In the genomic region with DNA sequence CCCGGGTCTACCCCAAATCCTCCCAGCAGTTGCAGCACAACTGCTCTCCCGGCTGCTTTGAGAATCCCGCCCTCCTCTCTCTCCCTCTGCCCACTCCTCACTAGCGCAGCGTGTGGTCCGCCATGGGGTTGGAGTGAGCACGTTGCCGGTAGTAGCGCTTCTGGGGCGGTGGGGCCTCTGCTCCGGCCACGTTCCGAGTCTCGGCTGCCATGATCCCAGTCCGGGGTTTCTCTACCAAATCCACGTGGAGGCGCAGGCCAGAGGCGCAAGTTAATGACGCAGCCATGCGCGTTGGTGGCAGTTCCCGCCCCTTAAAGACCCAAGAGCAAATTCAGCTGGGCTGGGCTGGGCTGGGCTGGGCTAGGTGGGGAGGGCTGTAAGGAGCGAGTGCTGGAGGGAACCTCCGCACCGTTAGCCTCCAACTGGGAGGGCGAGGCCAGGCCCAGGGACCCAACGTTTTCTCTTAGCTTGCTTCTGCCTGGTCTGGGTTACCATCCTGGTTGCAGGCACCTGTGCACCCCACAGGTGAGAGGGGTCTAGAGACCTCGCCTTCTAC, we compare ENCODE assay signal across 1 cellular context.
TF ChIP-seq lines count a peak whose summit lies in the region.

TSS of gene METTL1 (minus strand) at position 233 of the 556 bp plus-strand sequence. CDS start at position 211, 22 bp downstream.

TF ChIP-seq in HepG2, 621 proteins besides CTCF, POLR2A, EP300 and RAD21 (continued from another document and continues in another):
- TF ChIP-seq CC2D1A (CRISPR knock-in tag; IDR thresholded peaks at IDR 0.05) (peak; percentile 97), ZNF333 (CRISPR knock-in tag; IDR thresholded peaks at IDR 0.05; ENCODE audit: borderline replicate concordance) (no peak; the same call in 1 of the 2 replicates), SSRP1 (CRISPR knock-in tag; IDR thresholded peaks at IDR 0.05) (no peak), TEAD3 (CRISPR knock-in tag; optimal IDR thresholded peaks at IDR 0.05; ENCODE audit: borderline replicate concordance) (peak; percentile 64), ZNF30 (CRISPR knock-in tag; IDR thresholded peaks at IDR 0.05) (0 out of 2 replicates have a peak, but pooled peaks have one; percentile 90), ESRRA (CRISPR knock-in tag; IDR thresholded peaks at IDR 0.05; ENCODE audit: low read depth) (peak; percentile 35; the same call in 1 of the 2 replicates), GLI4 (CRISPR knock-in tag; IDR thresholded peaks at IDR 0.05; ENCODE audit: borderline replicate concordance) (no peak; the same call in 1 of the 2 replicates), PHF21A (CRISPR knock-in tag; IDR thresholded peaks at IDR 0.05) (peak; percentile 68), REST (IDR thresholded peaks at IDR 0.05; ENCODE audit: borderline replicate concordance in 1 of 2, low read depth in 1 of 2, low read length in 2 of 2) (peak in 1 of 2 experiments; percentile 76; a peak in 1 of 4 replicates), PHB2 (IDR thresholded peaks at IDR 0.05; ENCODE audit: partially characterized antibody) (no peak), HNRNPUL1 (IDR thresholded peaks at IDR 0.05; ENCODE audit: low read depth, low read length) (no peak), MATR3 (CRISPR knock-in tag; IDR thresholded peaks at IDR 0.05) (no peak), NFIB (CRISPR knock-in tag; IDR thresholded peaks at IDR 0.05; ENCODE audit: borderline replicate concordance) (peak; percentile 74; the same call in 1 of the 2 replicates), ZNF790 (CRISPR knock-in tag; IDR thresholded peaks at IDR 0.05; ENCODE audit: borderline replicate concordance) (peak; percentile 62; the same call in 1 of the 2 replicates), ZC3H4 (CRISPR knock-in tag; IDR thresholded peaks at IDR 0.05; ENCODE audit: borderline replicate concordance) (peak; percentile 23; the same call in 1 of the 2 replicates), FOXK1 (CRISPR knock-in tag; IDR thresholded peaks at IDR 0.05; ENCODE audit: borderline replicate concordance, low read depth) (peak; percentile 92), ZNF547 (CRISPR knock-in tag; IDR thresholded peaks at IDR 0.05) (peak; percentile 55), TBX3 (IDR thresholded peaks at IDR 0.05; ENCODE audit: borderline replicate concordance) (peak; percentile 39; the same call in 1 of the 2 replicates), ZFY (CRISPR knock-in tag; IDR thresholded peaks at IDR 0.05) (peak; percentile 97), ZNF629 (CRISPR knock-in tag; conservative IDR thresholded peaks at IDR 0.05) (no peak), GATA4 (IDR thresholded peaks at IDR 0.05; ENCODE audit: borderline replicate concordance, low read depth) (peak; percentile 47; the same call in 1 of the 2 replicates), ZNF101 (CRISPR knock-in tag; IDR thresholded peaks at IDR 0.05; ENCODE audit: borderline replicate concordance, low read depth) (no peak), ZNF761 (CRISPR knock-in tag; conservative IDR thresholded peaks at IDR 0.05) (peak; percentile 70), SPEN (CRISPR knock-in tag; IDR thresholded peaks at IDR 0.05; ENCODE audit: low read depth) (peak; percentile 89), ZNF121 (CRISPR knock-in tag; IDR thresholded peaks at IDR 0.05) (no peak), ZNF737 (CRISPR knock-in tag; IDR thresholded peaks at IDR 0.05; ENCODE audit: borderline replicate concordance) (no peak), NCOA1 (CRISPR knock-in tag; IDR thresholded peaks at IDR 0.05) (no peak), ZNF710 (CRISPR knock-in tag; IDR thresholded peaks at IDR 0.05; ENCODE audit: borderline replicate concordance) (no peak), DR1 (CRISPR knock-in tag; IDR thresholded peaks at IDR 0.05) (peak; percentile 86), IKZF1 (IDR thresholded peaks at IDR 0.05) (no peak), ZNF335 (CRISPR knock-in tag; IDR thresholded peaks at IDR 0.05) (0 out of 2 replicates have a peak, but pooled peaks have one; percentile 46), SMARCE1 (IDR thresholded peaks at IDR 0.05; ENCODE audit: borderline replicate concordance) (no peak), TP53 (CRISPR knock-in tag; conservative IDR thresholded peaks at IDR 0.05) (0 out of 2 replicates have a peak, but pooled peaks have one; percentile 54), ZNF260 (CRISPR knock-in tag; IDR thresholded peaks at IDR 0.05; ENCODE audit: borderline replicate concordance, low read depth) (no peak), RBFOX2 (IDR thresholded peaks at IDR 0.05; ENCODE audit: low read depth, low read length) (peak; percentile 79), RELA (CRISPR knock-in tag; IDR thresholded peaks at IDR 0.05) (no peak; the same call in 1 of the 2 replicates), ZFP36 (IDR thresholded peaks at IDR 0.05; ENCODE audit: borderline replicate concordance, low read depth, low read length, partially characterized antibody) (no peak), JARID2 (CRISPR knock-in tag; IDR thresholded peaks at IDR 0.05; ENCODE audit: insufficient replicate concordance) (no peak), XBP1 (CRISPR knock-in tag; IDR thresholded peaks at IDR 0.05) (no peak; the same call in 1 of the 2 replicates), ZNF605 (CRISPR knock-in tag; IDR thresholded peaks at IDR 0.05) (peak; percentile 98), ELF4 (CRISPR knock-in tag; IDR thresholded peaks at IDR 0.05; ENCODE audit: borderline replicate concordance) (peak; percentile 86; the same call in 1 of the 2 replicates)
- TF ChIP-seq, protein P1, sequence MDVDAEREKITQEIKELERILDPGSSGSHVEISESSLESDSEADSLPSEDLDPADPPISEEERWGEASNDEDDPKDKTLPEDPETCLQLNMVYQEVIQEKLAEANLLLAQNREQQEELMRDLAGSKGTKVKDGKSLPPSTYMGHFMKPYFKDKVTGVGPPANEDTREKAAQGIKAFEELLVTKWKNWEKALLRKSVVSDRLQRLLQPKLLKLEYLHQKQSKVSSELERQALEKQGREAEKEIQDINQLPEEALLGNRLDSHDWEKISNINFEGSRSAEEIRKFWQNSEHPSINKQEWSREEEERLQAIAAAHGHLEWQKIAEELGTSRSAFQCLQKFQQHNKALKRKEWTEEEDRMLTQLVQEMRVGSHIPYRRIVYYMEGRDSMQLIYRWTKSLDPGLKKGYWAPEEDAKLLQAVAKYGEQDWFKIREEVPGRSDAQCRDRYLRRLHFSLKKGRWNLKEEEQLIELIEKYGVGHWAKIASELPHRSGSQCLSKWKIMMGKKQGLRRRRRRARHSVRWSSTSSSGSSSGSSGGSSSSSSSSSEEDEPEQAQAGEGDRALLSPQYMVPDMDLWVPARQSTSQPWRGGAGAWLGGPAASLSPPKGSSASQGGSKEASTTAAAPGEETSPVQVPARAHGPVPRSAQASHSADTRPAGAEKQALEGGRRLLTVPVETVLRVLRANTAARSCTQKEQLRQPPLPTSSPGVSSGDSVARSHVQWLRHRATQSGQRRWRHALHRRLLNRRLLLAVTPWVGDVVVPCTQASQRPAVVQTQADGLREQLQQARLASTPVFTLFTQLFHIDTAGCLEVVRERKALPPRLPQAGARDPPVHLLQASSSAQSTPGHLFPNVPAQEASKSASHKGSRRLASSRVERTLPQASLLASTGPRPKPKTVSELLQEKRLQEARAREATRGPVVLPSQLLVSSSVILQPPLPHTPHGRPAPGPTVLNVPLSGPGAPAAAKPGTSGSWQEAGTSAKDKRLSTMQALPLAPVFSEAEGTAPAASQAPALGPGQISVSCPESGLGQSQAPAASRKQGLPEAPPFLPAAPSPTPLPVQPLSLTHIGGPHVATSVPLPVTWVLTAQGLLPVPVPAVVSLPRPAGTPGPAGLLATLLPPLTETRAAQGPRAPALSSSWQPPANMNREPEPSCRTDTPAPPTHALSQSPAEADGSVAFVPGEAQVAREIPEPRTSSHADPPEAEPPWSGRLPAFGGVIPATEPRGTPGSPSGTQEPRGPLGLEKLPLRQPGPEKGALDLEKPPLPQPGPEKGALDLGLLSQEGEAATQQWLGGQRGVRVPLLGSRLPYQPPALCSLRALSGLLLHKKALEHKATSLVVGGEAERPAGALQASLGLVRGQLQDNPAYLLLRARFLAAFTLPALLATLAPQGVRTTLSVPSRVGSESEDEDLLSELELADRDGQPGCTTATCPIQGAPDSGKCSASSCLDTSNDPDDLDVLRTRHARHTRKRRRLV (CRISPR knock-in tag; IDR thresholded peaks at IDR 0.05) = no peak
- TF ChIP-seq, protein P2, sequence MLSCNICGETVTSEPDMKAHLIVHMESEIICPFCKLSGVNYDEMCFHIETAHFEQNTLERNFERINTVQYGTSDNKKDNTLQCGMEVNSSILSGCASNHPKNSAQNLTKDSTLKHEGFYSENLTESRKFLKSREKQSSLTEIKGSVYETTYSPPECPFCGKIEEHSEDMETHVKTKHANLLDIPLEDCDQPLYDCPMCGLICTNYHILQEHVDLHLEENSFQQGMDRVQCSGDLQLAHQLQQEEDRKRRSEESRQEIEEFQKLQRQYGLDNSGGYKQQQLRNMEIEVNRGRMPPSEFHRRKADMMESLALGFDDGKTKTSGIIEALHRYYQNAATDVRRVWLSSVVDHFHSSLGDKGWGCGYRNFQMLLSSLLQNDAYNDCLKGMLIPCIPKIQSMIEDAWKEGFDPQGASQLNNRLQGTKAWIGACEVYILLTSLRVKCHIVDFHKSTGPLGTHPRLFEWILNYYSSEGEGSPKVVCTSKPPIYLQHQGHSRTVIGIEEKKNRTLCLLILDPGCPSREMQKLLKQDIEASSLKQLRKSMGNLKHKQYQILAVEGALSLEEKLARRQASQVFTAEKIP (CRISPR knock-in tag; IDR thresholded peaks at IDR 0.05; ENCODE audit: borderline replicate concordance) = no peak
- TF ChIP-seq, protein P3, sequence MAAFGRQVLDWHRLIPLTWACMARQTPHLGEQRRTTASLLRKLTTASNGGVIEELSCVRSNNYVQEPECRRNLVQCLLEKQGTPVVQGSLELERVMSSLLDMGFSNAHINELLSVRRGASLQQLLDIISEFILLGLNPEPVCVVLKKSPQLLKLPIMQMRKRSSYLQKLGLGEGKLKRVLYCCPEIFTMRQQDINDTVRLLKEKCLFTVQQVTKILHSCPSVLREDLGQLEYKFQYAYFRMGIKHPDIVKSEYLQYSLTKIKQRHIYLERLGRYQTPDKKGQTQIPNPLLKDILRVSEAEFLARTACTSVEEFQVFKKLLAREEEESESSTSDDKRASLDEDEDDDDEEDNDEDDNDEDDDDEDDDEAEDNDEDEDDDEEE (CRISPR knock-in tag; IDR thresholded peaks at IDR 0.05) = peak; percentile 83; the same call in 1 of the 2 replicates
- TF ChIP-seq, protein P4, sequence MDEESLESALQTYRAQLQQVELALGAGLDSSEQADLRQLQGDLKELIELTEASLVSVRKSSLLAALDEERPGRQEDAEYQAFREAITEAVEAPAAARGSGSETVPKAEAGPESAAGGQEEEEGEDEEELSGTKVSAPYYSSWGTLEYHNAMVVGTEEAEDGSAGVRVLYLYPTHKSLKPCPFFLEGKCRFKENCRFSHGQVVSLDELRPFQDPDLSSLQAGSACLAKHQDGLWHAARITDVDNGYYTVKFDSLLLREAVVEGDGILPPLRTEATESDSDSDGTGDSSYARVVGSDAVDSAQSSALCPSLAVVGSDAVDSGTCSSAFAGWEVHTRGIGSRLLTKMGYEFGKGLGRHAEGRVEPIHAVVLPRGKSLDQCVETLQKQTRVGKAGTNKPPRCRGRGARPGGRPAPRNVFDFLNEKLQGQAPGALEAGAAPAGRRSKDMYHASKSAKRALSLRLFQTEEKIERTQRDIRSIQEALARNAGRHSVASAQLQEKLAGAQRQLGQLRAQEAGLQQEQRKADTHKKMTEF (CRISPR knock-in tag; IDR thresholded peaks at IDR 0.05) = peak; percentile 59; the same call in 1 of the 2 replicates
- TF ChIP-seq, protein P5, sequence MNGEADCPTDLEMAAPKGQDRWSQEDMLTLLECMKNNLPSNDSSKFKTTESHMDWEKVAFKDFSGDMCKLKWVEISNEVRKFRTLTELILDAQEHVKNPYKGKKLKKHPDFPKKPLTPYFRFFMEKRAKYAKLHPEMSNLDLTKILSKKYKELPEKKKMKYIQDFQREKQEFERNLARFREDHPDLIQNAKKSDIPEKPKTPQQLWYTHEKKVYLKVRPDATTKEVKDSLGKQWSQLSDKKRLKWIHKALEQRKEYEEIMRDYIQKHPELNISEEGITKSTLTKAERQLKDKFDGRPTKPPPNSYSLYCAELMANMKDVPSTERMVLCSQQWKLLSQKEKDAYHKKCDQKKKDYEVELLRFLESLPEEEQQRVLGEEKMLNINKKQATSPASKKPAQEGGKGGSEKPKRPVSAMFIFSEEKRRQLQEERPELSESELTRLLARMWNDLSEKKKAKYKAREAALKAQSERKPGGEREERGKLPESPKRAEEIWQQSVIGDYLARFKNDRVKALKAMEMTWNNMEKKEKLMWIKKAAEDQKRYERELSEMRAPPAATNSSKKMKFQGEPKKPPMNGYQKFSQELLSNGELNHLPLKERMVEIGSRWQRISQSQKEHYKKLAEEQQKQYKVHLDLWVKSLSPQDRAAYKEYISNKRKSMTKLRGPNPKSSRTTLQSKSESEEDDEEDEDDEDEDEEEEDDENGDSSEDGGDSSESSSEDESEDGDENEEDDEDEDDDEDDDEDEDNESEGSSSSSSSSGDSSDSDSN (CRISPR knock-in tag; IDR thresholded peaks at IDR 0.05) = no peak; the same call in 1 of the 2 replicates
